In genomic region chr12:1690578-1691122, GRCh38 we compare ENCODE assay signal across 8 cellular contexts. TPM values are rescaled to one million over a fixed set of nuclear protein-coding genes. Genes with fewer than 3 reads are reported as not detected.
DNase-seq lines count a peak whose midpoint lies in the region; TF ChIP-seq lines count a peak whose summit lies in the region.

Gene ADIPOR2, plus strand, starts transcription at chr12:1691070. Its CDS starts 63,274 bp downstream, at chr12:1754344.

- H3K9ac ChIP-seq in MM.1S (ENCODE audit: low read length), result peak within 1 kb of the TSS; percentile 95

- peaks cover 46% of the 10 kb centered on the region for H3K79me2 ChIP-seq in MM.1S (ENCODE audit: low read length)

- peak within 1 kb of the TSS; percentile 92 for H2AFZ ChIP-seq in MM.1S (ENCODE audit: low read length)

- peak; percentile 94 for DNase-seq in G401 (ENCODE audit: low spot score)
- DNase-seq in HAP-1 (ENCODE audit: low spot score in 2 of 2), result peak; percentile 96
- peak; percentile 98 for DNase-seq in MM.1S
- peak; percentile 69 for DNase-seq in SHP77 treated with DMSO at 0.1 percent for 48 hours (lab: John Stamatoyannopoulos, UW)
- peak; percentile 98 for DNase-seq in activated effector memory CD4-positive, alpha-beta T cell treated with anti-CD3 and anti-CD28 coated beads, Interleukin-2, amount 50 U/mL, for 16 hours
- DNase-seq in fibroblast of the conjunctiva (ENCODE audit: low read depth), result peak; percentile 95
- DNase-seq in nephron progenitor cell, result peak; percentile 96

- H3K4me3 ChIP-seq in HAP-1 (peak within 1 kb of the TSS; percentile 98), MM.1S (ENCODE audit: low read length) (peak within 1 kb of the TSS; percentile 81)

- in situ Hi-C loops in G401 (cut with HindIII; ENCODE audit: low sequenced_read_pairs) (no loop called here), HAP-1 (cut with MboI; ENCODE audit: low sequenced_read_pairs) (no loop called here)

- peaks cover 8% of the 10 kb centered on the region for H3F3A ChIP-seq in MM.1S (ENCODE audit: insufficient read depth, low read length)

- no peaks in the 10 kb centered on the region for H3K9me3 Mint-ChIP-seq in nephron progenitor cell
- H3K9me3 Mint-ChIP-seq in stimulated activated naive CD8-positive, alpha-beta T cell treated with anti-CD3 and anti-CD28 coated beads, Interleukin-15, Interleukin-2, amounts not matched to agents 100 ng/mL and 50 ng/mL, for 24 hours, result no peaks in the 10 kb centered on the region

- H3K27ac ChIP-seq in MM.1S (ENCODE audit: low read length), result peak within 1 kb of the TSS; percentile 86

- peak within 1 kb of the TSS; percentile 77 for H3K4me2 ChIP-seq in MM.1S (ENCODE audit: low read depth, low read length)

- peaks cover 47% of the 10 kb centered on the region for H3K4me1 Mint-ChIP-seq in nephron progenitor cell
- peaks cover 59% of the 10 kb centered on the region for H3K4me1 Mint-ChIP-seq in stimulated activated naive CD8-positive, alpha-beta T cell treated with anti-CD3 and anti-CD28 coated beads, Interleukin-15, Interleukin-2, amounts not matched to agents 100 ng/mL and 50 ng/mL, for 24 hours (ENCODE audit: low read depth)

- peaks cover 16% of the 10 kb centered on the region for H3K36me3 Mint-ChIP-seq in nephron progenitor cell (ENCODE audit: low read depth)
- peaks cover 13% of the 10 kb centered on the region for H3K36me3 Mint-ChIP-seq in stimulated activated naive CD8-positive, alpha-beta T cell treated with anti-CD3 and anti-CD28 coated beads, Interleukin-15, Interleukin-2, amounts not matched to agents 100 ng/mL and 50 ng/mL, for 24 hours (ENCODE audit: low read depth)

- H3K36me3 ChIP-seq in HAP-1 (replicated peaks), result peaks cover 10% of the 10 kb centered on the region
- H3K36me3 ChIP-seq in MM.1S (replicated peaks; ENCODE audit: insufficient read depth, low read length), result no peaks in the 10 kb centered on the region

- peaks cover 6% of the 10 kb centered on the region for H3K27me3 Mint-ChIP-seq in nephron progenitor cell (ENCODE audit: low read depth, poor library complexity)
- no peaks in the 10 kb centered on the region for H3K27me3 Mint-ChIP-seq in stimulated activated naive CD8-positive, alpha-beta T cell treated with anti-CD3 and anti-CD28 coated beads, Interleukin-15, Interleukin-2, amounts not matched to agents 100 ng/mL and 50 ng/mL, for 24 hours

- H3K4me1 ChIP-seq in HAP-1 (peaks cover 17% of the 10 kb centered on the region), MM.1S (ENCODE audit: low read length) (peaks cover 11% of the 10 kb centered on the region)

- H4K20me1 ChIP-seq in MM.1S (ENCODE audit: insufficient read depth, low read length), result no peaks in the 10 kb centered on the region

- TF ChIP-seq CTCF in MM.1S (IDR thresholded peaks at IDR 0.05; ENCODE audit: low read length), result no peak
- no peak for TF ChIP-seq CTCF in nephron progenitor cell (IDR thresholded peaks at IDR 0.05)

- H3K27me3 ChIP-seq in HAP-1 (ENCODE audit: low read depth), result no peaks in the 10 kb centered on the region
- no peaks in the 10 kb centered on the region for H3K27me3 ChIP-seq in MM.1S (replicated peaks; ENCODE audit: insufficient read depth, low read length)

- H3K9me3 ChIP-seq in HAP-1 (no peaks in the 10 kb centered on the region), MM.1S (replicated peaks; ENCODE audit: insufficient read depth, low read length) (no peaks in the 10 kb centered on the region)

- H3K4me3 Mint-ChIP-seq in nephron progenitor cell, result peak within 1 kb of the TSS; percentile 100
- H3K4me3 Mint-ChIP-seq in stimulated activated naive CD8-positive, alpha-beta T cell treated with anti-CD3 and anti-CD28 coated beads, Interleukin-15, Interleukin-2, amounts not matched to agents 100 ng/mL and 50 ng/mL, for 24 hours, result peak within 1 kb of the TSS; percentile 93

- peak within 1 kb of the TSS; percentile 100 for H3K27ac Mint-ChIP-seq in nephron progenitor cell
- peak within 1 kb of the TSS; percentile 99 for H3K27ac Mint-ChIP-seq in stimulated activated naive CD8-positive, alpha-beta T cell treated with anti-CD3 and anti-CD28 coated beads, Interleukin-15, Interleukin-2, amounts not matched to agents 100 ng/mL and 50 ng/mL, for 24 hours

- no peaks in the 10 kb centered on the region for H3K9me2 ChIP-seq in MM.1S (replicated peaks; ENCODE audit: insufficient read depth, low read length)

RNA-seq across cellular contexts. Expression of gene ADIPOR2, which starts in this region (rescaled TPM):
- 36.2 and 46.7 TPM in 2 replicates for total RNA-seq in G401 (2014; rRNA removed; shearing (Covaris generic))

Comparison
In these comparisons a context has a peak if more than half of its experiments do, and no peak if none do; other contexts are left out.
1. Peak in every context shown above with its lines: DNase-seq, H3K4me3 ChIP-seq and H3K27ac ChIP-seq.